8 cellular contexts compared by ENCODE assay signal in the genomic region with DNA sequence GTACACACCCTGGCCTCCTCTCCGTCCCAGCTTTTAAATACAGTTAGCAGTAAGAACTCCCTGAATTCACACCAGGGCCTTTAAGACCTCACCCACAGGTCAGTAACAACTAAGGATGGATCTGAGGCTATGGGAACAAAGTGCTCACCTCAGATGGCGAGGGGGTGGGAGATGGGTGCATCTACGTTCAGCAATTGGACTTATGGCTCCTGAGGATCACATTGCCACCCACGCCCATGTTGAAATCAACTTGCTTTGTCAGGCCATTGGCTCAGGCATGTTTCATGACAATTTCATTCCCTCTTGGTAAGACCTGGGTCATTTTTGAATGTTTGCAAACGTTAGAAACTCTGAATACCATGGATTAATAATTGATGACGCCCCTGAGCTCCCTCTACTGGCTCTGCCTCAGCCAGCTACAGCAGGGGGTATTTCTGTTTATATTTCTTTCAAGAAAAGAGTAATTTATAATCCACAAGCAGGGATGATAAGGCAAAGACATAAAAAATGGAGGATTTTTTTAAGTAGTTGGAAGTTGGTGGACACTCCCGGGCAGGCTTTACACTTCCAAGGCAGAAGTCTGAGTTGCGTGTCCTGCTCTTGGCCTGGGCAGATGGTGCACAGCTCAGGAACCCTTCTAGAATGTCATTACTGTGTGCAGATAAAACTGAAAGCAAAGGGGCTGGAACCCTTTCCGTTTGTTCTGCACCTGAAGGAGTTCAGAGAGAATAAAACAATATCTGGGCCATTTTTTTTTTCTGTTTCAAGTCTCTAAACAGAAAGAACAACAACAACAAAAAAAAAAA. TPM values are rescaled to one million over a fixed set of nuclear protein-coding genes. Genes with fewer than 3 reads are reported as not detected.
DNase-seq lines count a peak whose midpoint lies in the region; ATAC-seq and TF ChIP-seq lines count a peak whose summit lies in the region.

No MANE protein-coding gene starts in this region.

- H3K36me3 Mint-ChIP-seq in activated CD4-positive, alpha-beta T cell treated with anti-CD3 and anti-CD28 coated beads, Interleukin-2, amount 10 ng/mL, durations not matched to agents 7 days and 5 days (ENCODE audit: low read depth) = peaks cover 2% of the 10 kb centered on the region
- H3K36me3 Mint-ChIP-seq in MCF 10A (ENCODE audit: insufficient read depth, unreplicated experiment) = peaks cover 4% of the 10 kb centered on the region

- H3K4me1 Mint-ChIP-seq in activated CD4-positive, alpha-beta T cell treated with anti-CD3 and anti-CD28 coated beads, Interleukin-2, amount 10 ng/mL, durations not matched to agents 7 days and 5 days = peaks cover 63% of the 10 kb centered on the region
- H3K4me1 Mint-ChIP-seq in MCF 10A (ENCODE audit: insufficient read depth, unreplicated experiment) = peaks cover 19% of the 10 kb centered on the region

- H3K27ac Mint-ChIP-seq in activated CD4-positive, alpha-beta T cell treated with anti-CD3 and anti-CD28 coated beads, Interleukin-2, amount 10 ng/mL, durations not matched to agents 7 days and 5 days = peak overlapping the region; percentile 81
- no peak overlapping the region for H3K27ac Mint-ChIP-seq in MCF 10A (ENCODE audit: low read depth, unreplicated experiment)

- POLR2A ChIA-PET in activated CD4-positive, alpha-beta T cell treated with anti-CD3 and anti-CD28 coated beads, Interleukin-2, amount 10 ng/mL, durations not matched to agents 7 days and 5 days (lab: Charles Lee) = interaction anchor here (0.7 kb wide), 1 partner anchor 15 kb away, joined by 3 read pairs; no protein-coding TSS in a partner anchor
- POLR2A ChIA-PET in MCF 10A (lab: Yijun Ruan, JAX) = interaction anchor here (0.6 to 20.7 kb wide), 6 partner anchors 13 to 122 kb away, joined by 3 to 611 read pairs (median 5); a partner anchor contains a TSS

- ATAC-seq in HG03103 (IDR thresholded peaks at IDR 0.05; ENCODE audit: low read depth, unreplicated experiment) = peak; percentile 36
- no peak for ATAC-seq in GM21576 (IDR thresholded peaks at IDR 0.05; ENCODE audit: unreplicated experiment)

- TF ChIP-seq CTCF in astrocyte of the cerebellum (IDR thresholded peaks at IDR 0.05; ENCODE audit: low read depth, low read length, missing control alignments) (peak; percentile 24), retinal pigment epithelial cell (conservative IDR thresholded peaks at IDR 0.05; ENCODE audit: low read depth, low read length) (peak; percentile 63), MCF 10A (IDR thresholded peaks at IDR 0.05; ENCODE audit: unreplicated experiment) (no peak)

- in situ Hi-C loops in astrocyte of the cerebellum (cut with HindIII; ENCODE audit: low sequenced_read_pairs) = no loop called here

- BruUV-seq in MCF 10A (replicated peaks; lab: Mats Ljungman, UMichigan) = no TSS peak

- no peak overlapping the region for H3K4me3 ChIP-seq in astrocyte of the cerebellum (ENCODE audit: low read depth, low read length)
- no peak overlapping the region for H3K4me3 ChIP-seq in retinal pigment epithelial cell (ENCODE audit: low read length)

- H3K4me3 Mint-ChIP-seq in activated CD4-positive, alpha-beta T cell treated with anti-CD3 and anti-CD28 coated beads, Interleukin-2, amount 10 ng/mL, durations not matched to agents 7 days and 5 days = peak overlapping the region; percentile 53
- no peak overlapping the region for H3K4me3 Mint-ChIP-seq in MCF 10A (ENCODE audit: unreplicated experiment)

- intact Hi-C loops in MCF 10A (cut with micrococcal nuclease) = no loop called here

- DNase-seq in activated CD4-positive, alpha-beta T cell treated with anti-CD3 and anti-CD28 coated beads, Interleukin-2, amount 10 ng/mL, durations not matched to agents 7 days and 5 days = peak; percentile 37
- no peak for DNase-seq in activated CD4-positive, alpha-beta T cell treated with anti-CD3 and anti-CD28 coated beads, Interleukin-2, amount 50 U/mL, for 48 hours
- DNase-seq in astrocyte of the cerebellum (ENCODE audit: low read depth) (no peak), retinal pigment epithelial cell (ENCODE audit: low read depth) (no peak), MCF 10A (ENCODE audit: unreplicated experiment) (no peak), NCI-H446 (lab: John Stamatoyannopoulos, UW) (no peak)

- peaks cover 2% of the 10 kb centered on the region for H3K9me3 Mint-ChIP-seq in activated CD4-positive, alpha-beta T cell treated with anti-CD3 and anti-CD28 coated beads, Interleukin-2, amount 10 ng/mL, durations not matched to agents 7 days and 5 days
- no peaks in the 10 kb centered on the region for H3K9me3 Mint-ChIP-seq in MCF 10A (ENCODE audit: unreplicated experiment)

- no peaks in the 10 kb centered on the region for H3K27me3 Mint-ChIP-seq in activated CD4-positive, alpha-beta T cell treated with anti-CD3 and anti-CD28 coated beads, Interleukin-2, amount 10 ng/mL, durations not matched to agents 7 days and 5 days
- no peaks in the 10 kb centered on the region for H3K27me3 Mint-ChIP-seq in MCF 10A (ENCODE audit: insufficient read depth, unreplicated experiment)

- CTCF ChIA-PET in activated CD4-positive, alpha-beta T cell treated with anti-CD3 and anti-CD28 coated beads, Interleukin-2, amount 10 ng/mL, durations not matched to agents 7 days and 5 days (lab: Charles Lee) = interaction anchor here (0.7 to 1.6 kb wide), 4 partner anchors 10 to 488 kb away, joined by 3 to 5 read pairs (median 4); no protein-coding TSS in a partner anchor
- CTCF ChIA-PET in MCF 10A (lab: Yijun Ruan, JAX) = interaction anchor here (0.6 to 1.9 kb wide), 11 partner anchors 7 to 1962 kb away, joined by 3 to 6 read pairs (median 4); no protein-coding TSS in a partner anchor

RNA-seq across cellular contexts. Expression of a gene that starts 13.7 kb away (rescaled TPM):
- 100 to 1,000 TPM; 239 to 296 TPM for total RNA-seq in activated CD4-positive, alpha-beta T cell treated with anti-CD3 and anti-CD28 coated beads, Interleukin-2, amount 10 ng/mL, durations not matched to agents 7 days and 5 days
- 98.5 and 106 TPM in 2 replicates for total RNA-seq in MCF 10A (2022)
